Comparison of ENCODE assay signal across 8 cellular contexts in the genomic region with DNA sequence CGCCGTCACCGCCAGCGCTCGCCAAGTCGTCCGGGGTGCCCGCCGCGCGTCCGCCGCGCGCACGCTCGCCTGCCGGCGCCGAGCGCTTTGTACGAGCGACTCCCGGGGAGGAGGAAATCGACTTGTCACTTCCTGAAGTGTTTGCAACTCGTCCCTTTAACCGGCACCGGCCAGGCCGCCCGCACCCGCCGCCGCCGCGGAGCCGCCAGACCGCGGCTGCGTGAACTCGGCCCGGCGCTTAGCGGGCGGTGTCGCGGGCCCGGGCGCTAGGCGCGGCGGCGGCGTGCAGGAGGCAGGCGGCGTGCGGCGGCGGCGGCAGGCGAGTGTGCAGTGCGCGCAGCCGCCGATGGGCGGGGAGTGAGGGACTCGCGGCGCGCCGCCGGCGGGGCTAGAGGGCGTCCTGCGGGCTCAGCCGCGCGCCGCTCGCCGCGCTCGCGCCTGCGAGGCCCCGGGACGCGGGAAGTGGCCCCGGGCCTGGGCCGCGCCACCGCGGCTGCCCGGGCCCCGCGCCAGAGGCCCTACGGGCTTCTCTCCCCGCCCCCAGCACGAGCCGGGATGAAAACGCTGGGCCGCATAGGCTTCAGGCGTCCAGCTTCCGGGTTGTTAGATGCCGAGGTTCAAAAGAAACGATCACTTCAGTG. TPM values are rescaled to one million over a fixed set of nuclear protein-coding genes. Genes with fewer than 3 reads are reported as not detected.
DNase-seq lines count a peak whose midpoint lies in the region; ATAC-seq and TF ChIP-seq lines count a peak whose summit lies in the region.

A gene with protein sequence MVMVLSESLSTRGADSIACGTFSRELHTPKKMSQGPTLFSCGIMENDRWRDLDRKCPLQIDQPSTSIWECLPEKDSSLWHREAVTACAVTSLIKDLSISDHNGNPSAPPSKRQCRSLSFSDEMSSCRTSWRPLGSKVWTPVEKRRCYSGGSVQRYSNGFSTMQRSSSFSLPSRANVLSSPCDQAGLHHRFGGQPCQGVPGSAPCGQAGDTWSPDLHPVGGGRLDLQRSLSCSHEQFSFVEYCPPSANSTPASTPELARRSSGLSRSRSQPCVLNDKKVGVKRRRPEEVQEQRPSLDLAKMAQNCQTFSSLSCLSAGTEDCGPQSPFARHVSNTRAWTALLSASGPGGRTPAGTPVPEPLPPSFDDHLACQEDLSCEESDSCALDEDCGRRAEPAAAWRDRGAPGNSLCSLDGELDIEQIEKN (minus strand): TSS at position 332 of the 641 bp plus-strand sequence. CDS start 37,665 bp downstream, outside the sequence.

- H3K4me1 ChIP-seq in CD8-positive, alpha-beta T cell (ENCODE audit: insufficient read depth, low read length): peaks cover 40% of the 10 kb centered on the region
- H3K4me1 ChIP-seq in Panc1 (ENCODE audit: control insufficient read depth, insufficient read depth, low read length) (peaks cover 49% of the 10 kb centered on the region), esophagus squamous epithelium (peaks cover 52 to 89% (median 68%) of the 10 kb centered on the region in 3 donors)

- no peak for TF ChIP-seq CTCF in CD8-positive, alpha-beta T cell (IDR thresholded peaks at IDR 0.05)
- TF ChIP-seq CTCF in Panc1 (IDR thresholded peaks at IDR 0.05) (peak; percentile 38; the same call in 1 of the 2 replicates), esophagus squamous epithelium (IDR thresholded peaks at IDR 0.05) (peak in 3 of 6 experiments; percentile 37 to 60 (median 57))

- DNase-seq in CD8-positive, alpha-beta T cell: peak; percentile 57 to 88 (median 78)
- DNase-seq in Panc1 (ENCODE audit: low read depth, low spot score): no peak
- peak; percentile 86 to 87 for DNase-seq in activated T-cell treated with anti-CD3 and anti-CD28 coated beads, Interleukin-2, amount 50 U/mL, for 72 hours
- DNase-seq in esophagus squamous epithelium (lab: John Stamatoyannopoulos, UW): no peak
- DNase-seq in myocyte (ENCODE audit: low read depth): peak; percentile 86
- DNase-seq in stimulated activated effector memory CD8-positive, alpha-beta T cell treated with anti-CD3 and anti-CD28 coated beads, Interleukin-12 subunit alpha, Interleukin-12 subunit beta, amount 100 ng/mL, for 72 hours (ENCODE audit: low spot score in 2 of 2): peak; percentile 63 to 84

- H3K9me3 ChIP-seq in CD8-positive, alpha-beta T cell (ENCODE audit: low read length): no peaks in the 10 kb centered on the region
- H3K9me3 ChIP-seq in Panc1 (ENCODE audit: control insufficient read depth, insufficient read depth, low read depth, low read length) (no peaks in the 10 kb centered on the region), esophagus squamous epithelium (no peaks in the 10 kb centered on the region)

- peaks cover 51% of the 10 kb centered on the region for H3K4me1 Mint-ChIP-seq in CD8-positive, alpha-beta T cell (ENCODE audit: low read depth)
- peaks cover 51% of the 10 kb centered on the region for H3K4me1 Mint-ChIP-seq in activated T-cell treated with anti-CD3 and anti-CD28 coated beads, Interleukin-2, amount 50 U/mL, for 72 hours (ENCODE audit: low read depth)
- peaks cover 50% of the 10 kb centered on the region for H3K4me1 Mint-ChIP-seq in stimulated activated effector memory CD8-positive, alpha-beta T cell treated with anti-CD3 and anti-CD28 coated beads, Interleukin-12 subunit alpha, Interleukin-12 subunit beta, amount 100 ng/mL, for 72 hours

- peak within 1 kb of the TSS; percentile 41 for H3K27ac ChIP-seq in CD8-positive, alpha-beta T cell (ENCODE audit: low read depth, low read length)
- H3K27ac ChIP-seq in Panc1 (ENCODE audit: low read length) (peak within 1 kb of the TSS; percentile 88), esophagus squamous epithelium (peak within 1 kb of the TSS; percentile 93 to 95 (median 94))

- peak within 1 kb of the TSS; percentile 97 for H3K27ac Mint-ChIP-seq in CD8-positive, alpha-beta T cell
- H3K27ac Mint-ChIP-seq in activated T-cell treated with anti-CD3 and anti-CD28 coated beads, Interleukin-2, amount 50 U/mL, for 72 hours: peak within 1 kb of the TSS; percentile 88
- H3K27ac Mint-ChIP-seq in stimulated activated effector memory CD8-positive, alpha-beta T cell treated with anti-CD3 and anti-CD28 coated beads, Interleukin-12 subunit alpha, Interleukin-12 subunit beta, amount 100 ng/mL, for 72 hours: peak within 1 kb of the TSS; percentile 90

- H3K36me3 Mint-ChIP-seq in CD8-positive, alpha-beta T cell: peaks cover 9% of the 10 kb centered on the region
- H3K36me3 Mint-ChIP-seq in activated T-cell treated with anti-CD3 and anti-CD28 coated beads, Interleukin-2, amount 50 U/mL, for 72 hours (ENCODE audit: insufficient read depth in 2 of 2): peaks cover 2 to 4% of the 10 kb centered on the region in 2 donors
- H3K36me3 Mint-ChIP-seq in stimulated activated effector memory CD8-positive, alpha-beta T cell treated with anti-CD3 and anti-CD28 coated beads, Interleukin-12 subunit alpha, Interleukin-12 subunit beta, amount 100 ng/mL, for 72 hours: peaks cover 59% of the 10 kb centered on the region

- BruUV-seq in Panc1 (replicated peaks; lab: Mats Ljungman, UMichigan): no TSS peak

- peak in 2 of 4 donors; percentile 24 to 30 for TF ChIP-seq POLR2A in esophagus squamous epithelium (IDR thresholded peaks at IDR 0.05)

- POLR2A ChIA-PET in CD8-positive, alpha-beta T cell (lab: Charles Lee): interaction anchor here (0.7 to 7.2 kb wide), 5 partner anchors 27 to 214 kb away, joined by 3 to 67 read pairs (median 6); no protein-coding TSS in a partner anchor
- POLR2A ChIA-PET in Panc1 (lab: Charles Lee): no interaction called here

- 0% methylated on average over 4 of the region's 105 CpGs; no CpG with 5 or more reads in 1 of the 2 donors for WGBS in esophagus squamous epithelium, 2 donors

- intact Hi-C loops in CD8-positive, alpha-beta T cell (cut with DNase I, micrococcal nuclease): loop anchor here (1.0 to 10.0 kb wide), 13 partner anchors 37 to 1169 kb away; partner anchors contain the start of genes ABRAXAS2 (in 2 of the 2), OAT (in 2 of the 2) and EEF1AKMT2 (in 1 of the 2)
- intact Hi-C loops in Panc1 (cut with micrococcal nuclease; ENCODE audit: unreplicated experiment): no loop called here
- intact Hi-C loops in esophagus squamous epithelium (cut with DNase I): loop anchor here (5.0 kb wide), 1 partner anchor 173 kb away; no protein-coding TSS in a partner anchor

- H3K27me3 Mint-ChIP-seq in CD8-positive, alpha-beta T cell (ENCODE audit: low read depth): no peaks in the 10 kb centered on the region
- H3K27me3 Mint-ChIP-seq in activated T-cell treated with anti-CD3 and anti-CD28 coated beads, Interleukin-2, amount 50 U/mL, for 72 hours (ENCODE audit: low read depth): peaks cover 19% of the 10 kb centered on the region

- CTCF ChIA-PET in CD8-positive, alpha-beta T cell (lab: Charles Lee): interaction anchor here (0.8 to 6.5 kb wide), 11 partner anchors 13 to 207 kb away, joined by 3 to 140 read pairs (median 5); no protein-coding TSS in a partner anchor
- CTCF ChIA-PET in Panc1 (lab: Charles Lee): interaction anchor here (0.6 kb wide), 1 partner anchor 199 kb away, joined by 4 read pairs; no protein-coding TSS in a partner anchor

- ATAC-seq in CD8-positive, alpha-beta T cell: peak; percentile 77
- ATAC-seq in GM19351 (IDR thresholded peaks at IDR 0.05; ENCODE audit: unreplicated experiment) (peak; percentile 67), HG03460 (IDR thresholded peaks at IDR 0.05; ENCODE audit: unreplicated experiment) (peak; percentile 58), Panc1 (peak; percentile 88)
- peak; percentile 82 to 87 for ATAC-seq in activated T-cell treated with anti-CD3 and anti-CD28 coated beads, Interleukin-2, amount 50 U/mL, for 72 hours (replicated peaks in 1 of 2)
- peak; percentile 85 for ATAC-seq in stimulated activated effector memory CD8-positive, alpha-beta T cell treated with anti-CD3 and anti-CD28 coated beads, Interleukin-12 subunit alpha, Interleukin-12 subunit beta, amount 100 ng/mL, for 72 hours

- H3K4me3 ChIP-seq in CD8-positive, alpha-beta T cell (ENCODE audit: low read depth, low read length): peak within 1 kb of the TSS; percentile 60
- peak within 1 kb of the TSS; percentile 71 to 77 for H3K4me3 ChIP-seq in Panc1 (ENCODE audit: low read depth in 2 of 2, low read length in 2 of 2)
- H3K4me3 ChIP-seq in esophagus squamous epithelium: peak within 1 kb of the TSS; percentile 52 to 89 (median 78)

- no peaks in the 10 kb centered on the region for H3K27me3 ChIP-seq in CD8-positive, alpha-beta T cell (ENCODE audit: insufficient read depth, low read length)
- no peaks in the 10 kb centered on the region for H3K27me3 ChIP-seq in Panc1 (ENCODE audit: control insufficient read depth, insufficient read depth, low read length)
- no peaks in the 10 kb centered on the region for H3K27me3 ChIP-seq in esophagus squamous epithelium

- no peaks in the 10 kb centered on the region for H3K9me3 Mint-ChIP-seq in CD8-positive, alpha-beta T cell
- H3K9me3 Mint-ChIP-seq in activated T-cell treated with anti-CD3 and anti-CD28 coated beads, Interleukin-2, amount 50 U/mL, for 72 hours: no peaks in the 10 kb centered on the region
- no peaks in the 10 kb centered on the region for H3K9me3 Mint-ChIP-seq in stimulated activated effector memory CD8-positive, alpha-beta T cell treated with anti-CD3 and anti-CD28 coated beads, Interleukin-12 subunit alpha, Interleukin-12 subunit beta, amount 100 ng/mL, for 72 hours

- in situ Hi-C loops in Panc1 (cut with HindIII; ENCODE audit: low pct_unique_long_range_greater_than_20kb, low sequenced_read_pairs): no loop called here

- H3K36me3 ChIP-seq in CD8-positive, alpha-beta T cell (ENCODE audit: insufficient read depth, low read length): no peaks in the 10 kb centered on the region
- H3K36me3 ChIP-seq in Panc1 (ENCODE audit: control insufficient read depth, insufficient read depth, low read length): peaks cover 15% of the 10 kb centered on the region; the same call in 1 of the 2 replicates
- H3K36me3 ChIP-seq in esophagus squamous epithelium: no peaks in the 10 kb centered on the region

- H3K4me3 Mint-ChIP-seq in CD8-positive, alpha-beta T cell: peak within 1 kb of the TSS; percentile 97
- peak within 1 kb of the TSS; percentile 98 to 99 for H3K4me3 Mint-ChIP-seq in activated T-cell treated with anti-CD3 and anti-CD28 coated beads, Interleukin-2, amount 50 U/mL, for 72 hours
- H3K4me3 Mint-ChIP-seq in stimulated activated effector memory CD8-positive, alpha-beta T cell treated with anti-CD3 and anti-CD28 coated beads, Interleukin-12 subunit alpha, Interleukin-12 subunit beta, amount 100 ng/mL, for 72 hours: peak within 1 kb of the TSS; percentile 89

RNA-seq across cellular contexts. Expression of the gene that starts here (rescaled TPM):
- 10 to 100 TPM; 51.9 to 57.1 TPM for total RNA-seq in CD8-positive, alpha-beta T cell
- total RNA-seq in Panc1 (2021; ENCODE audit: unreplicated experiment): 42.5 TPM
- polyA plus RNA-seq in Panc1 (2012; ENCODE audit: insufficient read length): 31.8 TPM
- 10 to 100 TPM; 30.0 to 37.7 TPM for total RNA-seq in activated T-cell treated with anti-CD3 and anti-CD28 coated beads, Interleukin-2, amount 50 U/mL, for 72 hours
- total RNA-seq in esophagus squamous epithelium: 10 to 100 TPM; 27.4 to 54.2 (median 31.5) TPM
- 28.3 and 28.7 TPM in 2 replicates for total RNA-seq in myocyte
- polyA plus RNA-seq in myocyte (2012): 14.8 TPM

Comparison
In these comparisons a context has a peak if more than half of its experiments do, and no peak if none do; other contexts are left out.
1. DNase-seq: peak in CD8-positive, alpha-beta T cell (7 of 7), activated T-cell treated with anti-CD3 and anti-CD28 coated beads, Interleukin-2, amount 50 U/mL, for 72 hours (2 of 2), myocyte (single experiment) and stimulated activated effector memory CD8-positive, alpha-beta T cell treated with anti-CD3 and anti-CD28 coated beads, Interleukin-12 subunit alpha, Interleukin-12 subunit beta, amount 100 ng/mL, for 72 hours (2 of 2); none in Panc1 (single experiment) and esophagus squamous epithelium (single experiment).
2. H3K27ac ChIP-seq: peak in every context shown above with its lines; median percentile 94 in esophagus squamous epithelium; 88 in Panc1; 41 in CD8-positive, alpha-beta T cell.
3. Peak in every context shown above with its lines, with median percentiles within 50 percentile points of each other: ATAC-seq, H3K4me3 ChIP-seq, H3K27ac Mint-ChIP-seq and H3K4me3 Mint-ChIP-seq.